Comparison of ENCODE assay signal across 25 cellular contexts in the genomic region with DNA sequence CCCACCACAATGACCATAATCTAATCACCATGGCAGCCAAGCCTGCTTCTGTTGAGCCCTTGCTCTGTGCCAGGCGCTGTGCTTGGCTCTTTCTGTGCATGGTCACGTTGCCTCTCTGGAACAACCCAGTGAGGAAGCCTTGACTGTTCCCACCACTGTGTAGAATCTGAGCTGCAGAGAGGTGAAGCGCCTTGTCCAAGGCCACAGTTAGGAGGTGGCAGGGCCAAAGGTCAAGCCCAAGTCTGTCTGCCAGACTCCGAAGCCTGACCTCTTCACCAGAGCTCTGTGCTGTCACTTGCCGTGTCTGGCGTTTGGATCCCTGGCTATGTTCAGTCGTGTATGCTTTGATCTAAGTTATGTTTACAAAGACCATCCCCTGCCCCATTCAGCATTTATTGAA. TPM values are rescaled to one million over a fixed set of nuclear protein-coding genes. Genes with fewer than 3 reads are reported as not detected.
DNase-seq lines count a peak whose midpoint lies in the region; ATAC-seq, FAIRE-seq and TF ChIP-seq lines count a peak whose summit lies in the region.
"Had no signal": no experiment of that assay in that cellular context is flagged by ENCODE, and none has a peak within 500 bp of the region (broad histone marks: within the 10 kb centered on the region; RNA-seq: fewer than 3 reads in every experiment).

No MANE protein-coding gene starts in this region.

- peak overlapping the region; percentile 81 for H4K8ac ChIP-seq in mesenchymal stem cell (ENCODE audit: low read length)

- no peak overlapping the region for H4K91ac ChIP-seq in mesenchymal stem cell (ENCODE audit: low read length)

- H2AK5ac ChIP-seq in mesenchymal stem cell (ENCODE audit: low read length, severe bottlenecking), result no peak overlapping the region

- H3K4me3 ChIP-seq in mesenchymal stem cell (ENCODE audit: insufficient read depth in 1 of 2, low read depth in 1 of 2, low read length in 2 of 2) (no peak overlapping the region), HAP-1 (no peak overlapping the region)
- H3K4me3 ChIP-seq: breast epithelium, skin epidermis, thoracic aorta had no signal

- H3K4me2 ChIP-seq in mesenchymal stem cell (ENCODE audit: low read length, poor library complexity, severe bottlenecking), result no peak overlapping the region

- intact Hi-C loops in activated CD4-positive, alpha-beta memory T cell treated with anti-CD3 and anti-CD28 coated beads for 36 hours (cut with micrococcal nuclease), result loop anchor here (1.0 to 5.0 kb wide), 2 partner anchors 32 to 450 kb away; no protein-coding TSS in a partner anchor
- intact Hi-C loops in activated CD8-positive, alpha-beta T cell treated with anti-CD3 and anti-CD28 coated beads for 36 hours (cut with micrococcal nuclease), result no loop called here

- peaks cover 0 to 10% of the 10 kb centered on the region in 2 experiments for H3K36me3 ChIP-seq in mesenchymal stem cell (ENCODE audit: control insufficient read depth in 1 of 2, insufficient read depth in 2 of 2, low read depth in 1 of 2, low read length in 2 of 2)
- no peaks in the 10 kb centered on the region for H3K36me3 ChIP-seq in HAP-1 (replicated peaks)
- H3K36me3 ChIP-seq: breast epithelium, thoracic aorta had no signal

- ATAC-seq in activated CD8-positive, alpha-beta T cell treated with anti-CD3 and anti-CD28 coated beads for 36 hours, result no peak
- ATAC-seq: esophagus mucosa, foreskin keratinocyte had no signal

- no peak overlapping the region for H3K14ac ChIP-seq in mesenchymal stem cell (ENCODE audit: low read length in 2 of 2)

- H3K9me3 Mint-ChIP-seq in activated CD4-positive, alpha-beta memory T cell treated with anti-CD3 and anti-CD28 coated beads for 36 hours, result no peaks in the 10 kb centered on the region
- H3K9me3 Mint-ChIP-seq in activated CD4-positive, alpha-beta memory T cell treated with anti-CD3 and anti-CD28 coated beads, Interleukin-2, amount 10 ng/mL, durations not matched to agents 7 days and 5 days, result no peaks in the 10 kb centered on the region
- H3K9me3 Mint-ChIP-seq in activated CD8-positive, alpha-beta T cell treated with anti-CD3 and anti-CD28 coated beads for 36 hours, result no peaks in the 10 kb centered on the region
- H3K9me3 Mint-ChIP-seq: CD14-positive monocyte had no signal

- peaks cover 58% of the 10 kb centered on the region for H3K4me1 Mint-ChIP-seq in activated CD4-positive, alpha-beta memory T cell treated with anti-CD3 and anti-CD28 coated beads for 36 hours (ENCODE audit: low read depth)
- peaks cover 62% of the 10 kb centered on the region for H3K4me1 Mint-ChIP-seq in activated CD4-positive, alpha-beta memory T cell treated with anti-CD3 and anti-CD28 coated beads, Interleukin-2, amount 10 ng/mL, durations not matched to agents 7 days and 5 days
- peaks cover 38% of the 10 kb centered on the region for H3K4me1 Mint-ChIP-seq in activated CD8-positive, alpha-beta T cell treated with anti-CD3 and anti-CD28 coated beads for 36 hours (ENCODE audit: low read depth)

- peaks cover 16% of the 10 kb centered on the region for H3K4me1 ChIP-seq in mesenchymal stem cell (ENCODE audit: control insufficient read depth, insufficient read depth, low read depth, low read length)
- no peaks in the 10 kb centered on the region for H3K4me1 ChIP-seq in HAP-1

- H2AFZ ChIP-seq in mesenchymal stem cell (ENCODE audit: low read depth, low read length), result no peak overlapping the region

- H3K79me1 ChIP-seq in mesenchymal stem cell (replicated peaks; ENCODE audit: low read length, poor library complexity, severe bottlenecking), result peaks cover 27% of the 10 kb centered on the region

- TF ChIP-seq POLR2A in GM12891 (IDR thresholded peaks at IDR 0.05; ENCODE audit: low read depth, low read length), result no peak

- H3K36me3 Mint-ChIP-seq in activated CD4-positive, alpha-beta memory T cell treated with anti-CD3 and anti-CD28 coated beads for 36 hours, result peaks cover 7% of the 10 kb centered on the region
- peaks cover 7% of the 10 kb centered on the region for H3K36me3 Mint-ChIP-seq in activated CD4-positive, alpha-beta memory T cell treated with anti-CD3 and anti-CD28 coated beads, Interleukin-2, amount 10 ng/mL, durations not matched to agents 7 days and 5 days (ENCODE audit: low read depth)
- H3K36me3 Mint-ChIP-seq in activated CD8-positive, alpha-beta T cell treated with anti-CD3 and anti-CD28 coated beads for 36 hours (ENCODE audit: low read depth), result peaks cover 5% of the 10 kb centered on the region

- in situ Hi-C loops in HAP-1 (cut with MboI; ENCODE audit: low sequenced_read_pairs), result loop anchor here (25.0 kb wide), 2 partner anchors 557 to 682 kb away; no protein-coding TSS in a partner anchor

- H3K27me3 Mint-ChIP-seq in activated CD4-positive, alpha-beta memory T cell treated with anti-CD3 and anti-CD28 coated beads for 36 hours, result no peaks in the 10 kb centered on the region
- H3K27me3 Mint-ChIP-seq in activated CD4-positive, alpha-beta memory T cell treated with anti-CD3 and anti-CD28 coated beads, Interleukin-2, amount 10 ng/mL, durations not matched to agents 7 days and 5 days, result no peaks in the 10 kb centered on the region
- H3K27me3 Mint-ChIP-seq in activated CD8-positive, alpha-beta T cell treated with anti-CD3 and anti-CD28 coated beads for 36 hours, result no peaks in the 10 kb centered on the region

- FAIRE-seq in GM12891 (lab: Jason Lieb, UNC), result peak; percentile 31

- CTCF ChIA-PET in activated CD4-positive, alpha-beta memory T cell treated with anti-CD3 and anti-CD28 coated beads for 36 hours (lab: Charles Lee), result interaction anchor here (0.8 to 7.8 kb wide), 18 partner anchors 9 to 710 kb away, joined by 3 to 62 read pairs (median 4); a partner anchor contains a TSS
- CTCF ChIA-PET in activated CD4-positive, alpha-beta memory T cell treated with anti-CD3 and anti-CD28 coated beads, Interleukin-2, amount 10 ng/mL, durations not matched to agents 7 days and 5 days (lab: Charles Lee), result interaction anchor here (0.8 to 2.9 kb wide), 10 partner anchors 9 to 577 kb away, joined by 3 to 34 read pairs (median 4); a partner anchor contains a TSS
- CTCF ChIA-PET in activated CD8-positive, alpha-beta T cell treated with anti-CD3 and anti-CD28 coated beads for 36 hours (lab: Charles Lee), result interaction anchor here (0.8 to 9.9 kb wide), 21 partner anchors 8 to 683 kb away, joined by 3 to 121 read pairs (median 3); a partner anchor contains a TSS

- no peak overlapping the region for H3K9ac ChIP-seq in mesenchymal stem cell (ENCODE audit: low read length)

- no peak overlapping the region for H3K4me3 Mint-ChIP-seq in activated CD4-positive, alpha-beta memory T cell treated with anti-CD3 and anti-CD28 coated beads for 36 hours
- H3K4me3 Mint-ChIP-seq in activated CD4-positive, alpha-beta memory T cell treated with anti-CD3 and anti-CD28 coated beads, Interleukin-2, amount 10 ng/mL, durations not matched to agents 7 days and 5 days, result no peak overlapping the region
- no peak overlapping the region for H3K4me3 Mint-ChIP-seq in activated CD8-positive, alpha-beta T cell treated with anti-CD3 and anti-CD28 coated beads for 36 hours
- H3K4me3 Mint-ChIP-seq: CD14-positive monocyte had no signal

- no peak overlapping the region for H2BK5ac ChIP-seq in mesenchymal stem cell (ENCODE audit: low read depth, low read length, poor library complexity, severe bottlenecking)

- no peaks in the 10 kb centered on the region for H3K9me3 ChIP-seq in mesenchymal stem cell (ENCODE audit: control insufficient read depth, low read length)
- H3K9me3 ChIP-seq in HAP-1, result no peaks in the 10 kb centered on the region
- H3K9me3 ChIP-seq: breast epithelium, thoracic aorta had no signal

- TF ChIP-seq CTCF in activated CD8-positive, alpha-beta T cell treated with anti-CD3 and anti-CD28 coated beads for 36 hours (IDR thresholded peaks at IDR 0.05), result no peak

- H3K18ac ChIP-seq in mesenchymal stem cell (ENCODE audit: low read depth in 1 of 2, low read length in 2 of 2), result peak overlapping the region; percentile 22 to 68

- no peak overlapping the region for H2BK15ac ChIP-seq in mesenchymal stem cell (ENCODE audit: low read depth, poor library complexity, severe bottlenecking)

- no peaks in the 10 kb centered on the region for H3K27me3 ChIP-seq in mesenchymal stem cell (ENCODE audit: control insufficient read depth in 1 of 2, insufficient read depth in 1 of 2, low read length in 2 of 2)
- no peaks in the 10 kb centered on the region for H3K27me3 ChIP-seq in HAP-1 (ENCODE audit: low read depth)
- H3K27me3 ChIP-seq: breast epithelium, foreskin keratinocyte had no signal

- H3K4ac ChIP-seq in mesenchymal stem cell (ENCODE audit: low read depth in 1 of 2, low read length in 2 of 2), result peak overlapping the region in 1 of 2 experiments; percentile 48

- peak overlapping the region; percentile 21 for H3K27ac Mint-ChIP-seq in activated CD4-positive, alpha-beta memory T cell treated with anti-CD3 and anti-CD28 coated beads for 36 hours
- H3K27ac Mint-ChIP-seq in activated CD4-positive, alpha-beta memory T cell treated with anti-CD3 and anti-CD28 coated beads, Interleukin-2, amount 10 ng/mL, durations not matched to agents 7 days and 5 days, result no peak overlapping the region
- peak overlapping the region; percentile 16 for H3K27ac Mint-ChIP-seq in activated CD8-positive, alpha-beta T cell treated with anti-CD3 and anti-CD28 coated beads for 36 hours

- no peak for DNase-seq in activated CD4-positive, alpha-beta memory T cell treated with anti-CD3 and anti-CD28 coated beads for 36 hours
- DNase-seq in activated CD4-positive, alpha-beta memory T cell treated with anti-CD3 and anti-CD28 coated beads, Interleukin-2, amount 10 ng/mL, durations not matched to agents 7 days and 5 days, result no peak
- DNase-seq in GM12891 (ENCODE audit: insufficient read length, low spot score), result no peak
- DNase-seq in activated CD8-positive, alpha-beta T cell treated with anti-CD3 and anti-CD28 coated beads for 36 hours, result no peak
- no peak for DNase-seq in mesenchymal stem cell
- no peak for DNase-seq in HAP-1 (ENCODE audit: low spot score in 2 of 2)
- DNase-seq in mucosa of gallbladder (ENCODE audit: low spot score), result no peak
- DNase-seq in NCI-H2081 (lab: John Stamatoyannopoulos, UW), result no peak
- DNase-seq: activated CD4-positive, CD25-positive, alpha-beta regulatory T cell treated with anti-CD3 and anti-CD28 coated beads, Interleukin-2, amount 50 U/mL, for 72 hours; activated CD8-positive, alpha-beta memory T cell treated with anti-CD3 and anti-CD28 coated beads, Interleukin-2, amount 50 U/mL, for 48 hours; activated naive CD4-positive, alpha-beta T cell treated with Interleukin-2 at 50 U/mL for 16 hours; amygdala; effector CD4-positive, alpha-beta T cell; EL; foreskin keratinocyte; HCEC 1CT; mesendoderm; NCI-H2029 treated with DMSO at 0.1 percent for 48 hours; NCI-H226 had no signal

- POLR2A ChIA-PET in activated CD4-positive, alpha-beta memory T cell treated with anti-CD3 and anti-CD28 coated beads for 36 hours (lab: Charles Lee), result interaction anchor here (1.0 to 1.4 kb wide), 3 partner anchors 9 to 18 kb away, joined by 3 to 7 read pairs (median 3); no protein-coding TSS in a partner anchor
- POLR2A ChIA-PET in activated CD4-positive, alpha-beta memory T cell treated with anti-CD3 and anti-CD28 coated beads, Interleukin-2, amount 10 ng/mL, durations not matched to agents 7 days and 5 days (lab: Charles Lee), result interaction anchor here (0.8 kb wide), 1 partner anchor 721 kb away, joined by 3 read pairs; no protein-coding TSS in a partner anchor
- POLR2A ChIA-PET in activated CD8-positive, alpha-beta T cell treated with anti-CD3 and anti-CD28 coated beads for 36 hours (lab: Charles Lee), result interaction anchor here (1.1 to 4.2 kb wide), 2 partner anchors 29 to 300 kb away, joined by 3 to 20 read pairs; a partner anchor contains a TSS

- H2BK12ac ChIP-seq in mesenchymal stem cell (ENCODE audit: low read length in 2 of 2), result peak overlapping the region; percentile 46 to 70

- no peak overlapping the region for H2BK120ac ChIP-seq in mesenchymal stem cell (ENCODE audit: low read depth, low read length)

- WGBS in mesenchymal stem cell, result 92% methylated on average over 4 of the region's 7 CpGs

- no peak overlapping the region for H3K27ac ChIP-seq in mesenchymal stem cell (ENCODE audit: low read length, poor library complexity, severe bottlenecking)
- H3K27ac ChIP-seq: breast epithelium, foreskin keratinocyte, HL-60, skin epidermis, thoracic aorta had no signal

- H3K23ac ChIP-seq in mesenchymal stem cell (ENCODE audit: low read length in 2 of 2), result no peak overlapping the region

RNA-seq across cellular contexts. Expression of a gene that starts 10.5 kb away (rescaled TPM):
- 10 to 100 TPM; 25.5 to 26.7 TPM for total RNA-seq in activated CD4-positive, alpha-beta memory T cell treated with anti-CD3 and anti-CD28 coated beads for 36 hours
- 10 to 100 TPM; 30.3 to 32.4 TPM for total RNA-seq in activated CD4-positive, alpha-beta memory T cell treated with anti-CD3 and anti-CD28 coated beads, Interleukin-2, amount 10 ng/mL, durations not matched to agents 7 days and 5 days
- 12.4 TPM for polyA plus RNA-seq in GM12891 (2012; ENCODE audit: low read depth, missing spikeins)
- 10 to 100 TPM; 20.4 to 21.7 TPM for total RNA-seq in activated CD8-positive, alpha-beta T cell treated with anti-CD3 and anti-CD28 coated beads for 36 hours
- polyA plus RNA-seq in mesenchymal stem cell (2013, experiment 1 of 2), result 8.6 TPM
- 8.3 TPM for polyA plus RNA-seq in mesenchymal stem cell (2013, experiment 2 of 2)
- total RNA-seq in mucosa of gallbladder, result 27.6 TPM

RNA-seq across cellular contexts. Expression of a gene that starts 12.6 kb away (rescaled TPM):
- total RNA-seq in activated CD4-positive, alpha-beta memory T cell treated with anti-CD3 and anti-CD28 coated beads for 36 hours, result 10 to 100 TPM; 35.1 to 38.2 TPM
- total RNA-seq in activated CD4-positive, alpha-beta memory T cell treated with anti-CD3 and anti-CD28 coated beads, Interleukin-2, amount 10 ng/mL, durations not matched to agents 7 days and 5 days, result 10 to 100 TPM; 24.2 to 24.7 TPM
- 8.4 TPM for polyA plus RNA-seq in GM12891 (2012; ENCODE audit: low read depth, missing spikeins)
- 10 to 100 TPM; 24.8 to 25.3 TPM for total RNA-seq in activated CD8-positive, alpha-beta T cell treated with anti-CD3 and anti-CD28 coated beads for 36 hours
- 26.6 TPM for polyA plus RNA-seq in mesenchymal stem cell (2013, experiment 1 of 2)
- 28.1 TPM for polyA plus RNA-seq in mesenchymal stem cell (2013, experiment 2 of 2)
- total RNA-seq in mucosa of gallbladder, result 41.3 TPM
